Comparison of ENCODE assay signal across 1 cellular context in the genomic region with DNA sequence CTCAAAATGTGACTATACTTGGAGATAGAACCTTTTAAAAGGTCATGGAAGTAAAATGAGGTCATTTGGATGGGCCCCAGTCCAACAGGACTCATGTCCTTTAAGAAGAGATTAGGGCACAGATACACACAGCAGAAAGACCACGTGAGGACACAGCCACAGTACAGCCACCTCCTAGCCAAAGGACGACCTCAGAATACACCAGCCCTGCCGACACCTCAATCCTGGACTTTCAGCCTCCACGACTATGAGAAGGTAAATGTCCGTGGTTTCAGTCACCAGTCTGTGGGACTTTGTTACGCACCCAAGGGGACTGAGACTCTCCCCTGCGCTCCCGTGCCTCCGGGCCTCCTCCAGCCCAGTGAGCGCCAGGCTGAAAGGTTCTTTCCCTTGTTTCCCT.
TF ChIP-seq lines count a peak whose summit lies in the region.

No MANE protein-coding gene starts in this region.

TF ChIP-seq in H1, 55 proteins besides CTCF, POLR2A, EP300 and RAD21 (continued from another document):
- TF ChIP-seq, protein P1, sequence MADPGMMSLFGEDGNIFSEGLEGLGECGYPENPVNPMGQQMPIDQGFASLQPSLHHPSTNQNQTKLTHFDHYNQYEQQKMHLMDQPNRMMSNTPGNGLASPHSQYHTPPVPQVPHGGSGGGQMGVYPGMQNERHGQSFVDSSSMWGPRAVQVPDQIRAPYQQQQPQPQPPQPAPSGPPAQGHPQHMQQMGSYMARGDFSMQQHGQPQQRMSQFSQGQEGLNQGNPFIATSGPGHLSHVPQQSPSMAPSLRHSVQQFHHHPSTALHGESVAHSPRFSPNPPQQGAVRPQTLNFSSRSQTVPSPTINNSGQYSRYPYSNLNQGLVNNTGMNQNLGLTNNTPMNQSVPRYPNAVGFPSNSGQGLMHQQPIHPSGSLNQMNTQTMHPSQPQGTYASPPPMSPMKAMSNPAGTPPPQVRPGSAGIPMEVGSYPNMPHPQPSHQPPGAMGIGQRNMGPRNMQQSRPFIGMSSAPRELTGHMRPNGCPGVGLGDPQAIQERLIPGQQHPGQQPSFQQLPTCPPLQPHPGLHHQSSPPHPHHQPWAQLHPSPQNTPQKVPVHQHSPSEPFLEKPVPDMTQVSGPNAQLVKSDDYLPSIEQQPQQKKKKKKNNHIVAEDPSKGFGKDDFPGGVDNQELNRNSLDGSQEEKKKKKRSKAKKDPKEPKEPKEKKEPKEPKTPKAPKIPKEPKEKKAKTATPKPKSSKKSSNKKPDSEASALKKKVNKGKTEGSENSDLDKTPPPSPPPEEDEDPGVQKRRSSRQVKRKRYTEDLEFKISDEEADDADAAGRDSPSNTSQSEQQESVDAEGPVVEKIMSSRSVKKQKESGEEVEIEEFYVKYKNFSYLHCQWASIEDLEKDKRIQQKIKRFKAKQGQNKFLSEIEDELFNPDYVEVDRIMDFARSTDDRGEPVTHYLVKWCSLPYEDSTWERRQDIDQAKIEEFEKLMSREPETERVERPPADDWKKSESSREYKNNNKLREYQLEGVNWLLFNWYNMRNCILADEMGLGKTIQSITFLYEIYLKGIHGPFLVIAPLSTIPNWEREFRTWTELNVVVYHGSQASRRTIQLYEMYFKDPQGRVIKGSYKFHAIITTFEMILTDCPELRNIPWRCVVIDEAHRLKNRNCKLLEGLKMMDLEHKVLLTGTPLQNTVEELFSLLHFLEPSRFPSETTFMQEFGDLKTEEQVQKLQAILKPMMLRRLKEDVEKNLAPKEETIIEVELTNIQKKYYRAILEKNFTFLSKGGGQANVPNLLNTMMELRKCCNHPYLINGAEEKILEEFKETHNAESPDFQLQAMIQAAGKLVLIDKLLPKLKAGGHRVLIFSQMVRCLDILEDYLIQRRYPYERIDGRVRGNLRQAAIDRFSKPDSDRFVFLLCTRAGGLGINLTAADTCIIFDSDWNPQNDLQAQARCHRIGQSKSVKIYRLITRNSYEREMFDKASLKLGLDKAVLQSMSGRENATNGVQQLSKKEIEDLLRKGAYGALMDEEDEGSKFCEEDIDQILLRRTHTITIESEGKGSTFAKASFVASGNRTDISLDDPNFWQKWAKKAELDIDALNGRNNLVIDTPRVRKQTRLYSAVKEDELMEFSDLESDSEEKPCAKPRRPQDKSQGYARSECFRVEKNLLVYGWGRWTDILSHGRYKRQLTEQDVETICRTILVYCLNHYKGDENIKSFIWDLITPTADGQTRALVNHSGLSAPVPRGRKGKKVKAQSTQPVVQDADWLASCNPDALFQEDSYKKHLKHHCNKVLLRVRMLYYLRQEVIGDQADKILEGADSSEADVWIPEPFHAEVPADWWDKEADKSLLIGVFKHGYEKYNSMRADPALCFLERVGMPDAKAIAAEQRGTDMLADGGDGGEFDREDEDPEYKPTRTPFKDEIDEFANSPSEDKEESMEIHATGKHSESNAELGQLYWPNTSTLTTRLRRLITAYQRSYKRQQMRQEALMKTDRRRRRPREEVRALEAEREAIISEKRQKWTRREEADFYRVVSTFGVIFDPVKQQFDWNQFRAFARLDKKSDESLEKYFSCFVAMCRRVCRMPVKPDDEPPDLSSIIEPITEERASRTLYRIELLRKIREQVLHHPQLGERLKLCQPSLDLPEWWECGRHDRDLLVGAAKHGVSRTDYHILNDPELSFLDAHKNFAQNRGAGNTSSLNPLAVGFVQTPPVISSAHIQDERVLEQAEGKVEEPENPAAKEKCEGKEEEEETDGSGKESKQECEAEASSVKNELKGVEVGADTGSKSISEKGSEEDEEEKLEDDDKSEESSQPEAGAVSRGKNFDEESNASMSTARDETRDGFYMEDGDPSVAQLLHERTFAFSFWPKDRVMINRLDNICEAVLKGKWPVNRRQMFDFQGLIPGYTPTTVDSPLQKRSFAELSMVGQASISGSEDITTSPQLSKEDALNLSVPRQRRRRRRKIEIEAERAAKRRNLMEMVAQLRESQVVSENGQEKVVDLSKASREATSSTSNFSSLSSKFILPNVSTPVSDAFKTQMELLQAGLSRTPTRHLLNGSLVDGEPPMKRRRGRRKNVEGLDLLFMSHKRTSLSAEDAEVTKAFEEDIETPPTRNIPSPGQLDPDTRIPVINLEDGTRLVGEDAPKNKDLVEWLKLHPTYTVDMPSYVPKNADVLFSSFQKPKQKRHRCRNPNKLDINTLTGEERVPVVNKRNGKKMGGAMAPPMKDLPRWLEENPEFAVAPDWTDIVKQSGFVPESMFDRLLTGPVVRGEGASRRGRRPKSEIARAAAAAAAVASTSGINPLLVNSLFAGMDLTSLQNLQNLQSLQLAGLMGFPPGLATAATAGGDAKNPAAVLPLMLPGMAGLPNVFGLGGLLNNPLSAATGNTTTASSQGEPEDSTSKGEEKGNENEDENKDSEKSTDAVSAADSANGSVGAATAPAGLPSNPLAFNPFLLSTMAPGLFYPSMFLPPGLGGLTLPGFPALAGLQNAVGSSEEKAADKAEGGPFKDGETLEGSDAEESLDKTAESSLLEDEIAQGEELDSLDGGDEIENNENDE (IDR thresholded peaks at IDR 0.05; ENCODE audit: insufficient replicate concordance, low read length) = no peak
- TF ChIP-seq KDM5A (IDR thresholded peaks at IDR 0.05; ENCODE audit: low read length) (no peak), PHF8 (conservative IDR thresholded peaks at IDR 0.05; ENCODE audit: low read depth, low read length) (no peak), MAFK (IDR thresholded peaks at IDR 0.05; ENCODE audit: low read depth, low read length) (no peak), CTBP2 (IDR thresholded peaks at IDR 0.05; ENCODE audit: borderline replicate concordance, insufficient read depth, insufficient read length, low read length) (no peak), POLR2AphosphoS5 (IDR thresholded peaks at IDR 0.05; ENCODE audit: low read depth, low read length) (no peak)
- TF ChIP-seq, protein P2, sequence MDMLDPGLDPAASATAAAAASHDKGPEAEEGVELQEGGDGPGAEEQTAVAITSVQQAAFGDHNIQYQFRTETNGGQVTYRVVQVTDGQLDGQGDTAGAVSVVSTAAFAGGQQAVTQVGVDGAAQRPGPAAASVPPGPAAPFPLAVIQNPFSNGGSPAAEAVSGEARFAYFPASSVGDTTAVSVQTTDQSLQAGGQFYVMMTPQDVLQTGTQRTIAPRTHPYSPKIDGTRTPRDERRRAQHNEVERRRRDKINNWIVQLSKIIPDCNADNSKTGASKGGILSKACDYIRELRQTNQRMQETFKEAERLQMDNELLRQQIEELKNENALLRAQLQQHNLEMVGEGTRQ (IDR thresholded peaks at IDR 0.05; ENCODE audit: low read length) = no peak
TF ChIP-seq in H1: peak in this region for 0.
